ENCODE assay signal across 1 cellular context in the genomic region with DNA sequence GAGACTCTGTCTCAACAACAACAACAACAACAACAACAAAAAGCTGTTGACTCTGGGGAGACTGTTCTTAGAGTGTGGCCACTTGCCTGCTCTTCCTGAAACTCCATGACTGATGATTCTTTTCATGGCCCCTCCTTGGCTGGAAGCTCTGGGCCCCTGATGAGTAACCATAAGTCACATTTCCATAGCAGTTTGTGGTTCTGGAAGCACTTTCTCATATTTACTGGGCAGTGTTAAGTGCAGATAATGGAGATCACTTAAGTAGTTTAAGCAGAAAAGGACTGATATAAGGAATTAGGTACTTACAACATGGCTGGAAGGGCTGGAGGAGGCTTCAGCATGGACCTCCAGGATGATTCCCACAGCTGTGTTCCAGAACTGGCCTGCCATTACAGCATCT.
A peak's percentile ranks its signal among the peaks of the same experiment; 100 is the strongest.
TF ChIP-seq lines count a peak whose summit lies in the region.

No MANE protein-coding gene starts in this region.

TF ChIP-seq in IMR-90, 13 proteins besides CTCF, POLR2A, EP300 and RAD21 (continued from another document):
- TF ChIP-seq NFE2L2 (IDR thresholded peaks at IDR 0.05; ENCODE audit: low read depth, low read length): no peak
- TF ChIP-seq MAZ (IDR thresholded peaks at IDR 0.05; ENCODE audit: borderline replicate concordance, low read depth, low read length): peak; percentile 30; the same call in 1 of the 2 replicates
- TF ChIP-seq, protein P1, sequence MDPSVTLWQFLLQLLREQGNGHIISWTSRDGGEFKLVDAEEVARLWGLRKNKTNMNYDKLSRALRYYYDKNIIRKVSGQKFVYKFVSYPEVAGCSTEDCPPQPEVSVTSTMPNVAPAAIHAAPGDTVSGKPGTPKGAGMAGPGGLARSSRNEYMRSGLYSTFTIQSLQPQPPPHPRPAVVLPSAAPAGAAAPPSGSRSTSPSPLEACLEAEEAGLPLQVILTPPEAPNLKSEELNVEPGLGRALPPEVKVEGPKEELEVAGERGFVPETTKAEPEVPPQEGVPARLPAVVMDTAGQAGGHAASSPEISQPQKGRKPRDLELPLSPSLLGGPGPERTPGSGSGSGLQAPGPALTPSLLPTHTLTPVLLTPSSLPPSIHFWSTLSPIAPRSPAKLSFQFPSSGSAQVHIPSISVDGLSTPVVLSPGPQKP (IDR thresholded peaks at IDR 0.05; ENCODE audit: borderline replicate concordance, low read depth, low read length): no peak
- no peak for TF ChIP-seq RFX5 (IDR thresholded peaks at IDR 0.05; ENCODE audit: low read depth, low read length)
- TF ChIP-seq BHLHE40 (IDR thresholded peaks at IDR 0.05; ENCODE audit: low read depth, low read length): peak; percentile 76
- TF ChIP-seq MXI1 (IDR thresholded peaks at IDR 0.05; ENCODE audit: borderline replicate concordance, low read depth, low read length): no peak
- TF ChIP-seq MAFK (IDR thresholded peaks at IDR 0.05; ENCODE audit: low read depth, low read length): no peak
- TF ChIP-seq RCOR1 (IDR thresholded peaks at IDR 0.05; ENCODE audit: insufficient replicate concordance, low read length): no peak
